In genomic region chr1:5916572-5917280, GRCh38 we compare ENCODE assay signal across 15 cellular contexts.
"Had no signal": no experiment of that assay in that cellular context is flagged by ENCODE, and none has a peak within 500 bp of the region (broad histone marks: within the 10 kb centered on the region; RNA-seq: fewer than 3 reads in every experiment).

No MANE protein-coding gene starts in this region.

- DNase-seq: cortex of kidney, esophagus squamous epithelium, left ventricle myocardium superior, natural killer cell, occipital lobe had no signal

- H3K4me3 Mint-ChIP-seq: effector memory CD8-positive, alpha-beta T cell; immature natural killer cell; memory B cell; natural killer cell; stimulated activated naive CD8-positive, alpha-beta T cell treated with anti-CD3 and anti-CD28 coated beads, Interleukin-15, amount 100 ng/mL, for 72 hours had no signal

- H3K27me3 Mint-ChIP-seq: effector memory CD8-positive, alpha-beta T cell; memory B cell; stimulated activated naive CD8-positive, alpha-beta T cell treated with anti-CD3 and anti-CD28 coated beads, Interleukin-15, amount 100 ng/mL, for 72 hours had no signal

- H2AFZ ChIP-seq: parathyroid adenoma had no signal

- H3K9me3 Mint-ChIP-seq: effector memory CD8-positive, alpha-beta T cell; immature natural killer cell; memory B cell; natural killer cell; stimulated activated naive CD8-positive, alpha-beta T cell treated with anti-CD3 and anti-CD28 coated beads, Interleukin-15, amount 100 ng/mL, for 72 hours had no signal

- H3K27me3 ChIP-seq: esophagus squamous epithelium, right atrium auricular region, thyroid gland had no signal

- H3K36me3 ChIP-seq: esophagus squamous epithelium, prostate gland, right atrium auricular region, thyroid gland had no signal

- H3K4me2 ChIP-seq: smooth muscle cell had no signal

- H3K27ac ChIP-seq: esophagus squamous epithelium, parathyroid adenoma, prostate gland, right atrium auricular region, thyroid gland had no signal

- H3K27ac Mint-ChIP-seq: effector memory CD8-positive, alpha-beta T cell; immature natural killer cell; memory B cell had no signal

- H3K9me3 ChIP-seq: esophagus squamous epithelium, prostate gland, right atrium auricular region, thyroid gland had no signal

- H3K36me3 Mint-ChIP-seq: natural killer cell had no signal

- H3K79me2 ChIP-seq: parathyroid adenoma had no signal

- H3K4me1 ChIP-seq: parathyroid adenoma, prostate gland, right atrium auricular region had no signal

- H3K4me3 ChIP-seq: esophagus squamous epithelium, lung, prostate gland, right atrium auricular region, smooth muscle cell, thyroid gland had no signal
